1 cellular context compared by ENCODE assay signal in genomic region chrX:132612990-132613564, GRCh38.
TF ChIP-seq lines count a peak whose summit lies in the region.

No MANE protein-coding gene starts in this region.

TF ChIP-seq in HepG2, 621 proteins besides CTCF, POLR2A, EP300 and RAD21 (continued from another document):
- TF ChIP-seq NFAT5 (CRISPR knock-in tag; IDR thresholded peaks at IDR 0.05) (no peak), BORCS8-MEF2B (CRISPR knock-in tag; IDR thresholded peaks at IDR 0.05) (no peak)
